In the genomic region with DNA sequence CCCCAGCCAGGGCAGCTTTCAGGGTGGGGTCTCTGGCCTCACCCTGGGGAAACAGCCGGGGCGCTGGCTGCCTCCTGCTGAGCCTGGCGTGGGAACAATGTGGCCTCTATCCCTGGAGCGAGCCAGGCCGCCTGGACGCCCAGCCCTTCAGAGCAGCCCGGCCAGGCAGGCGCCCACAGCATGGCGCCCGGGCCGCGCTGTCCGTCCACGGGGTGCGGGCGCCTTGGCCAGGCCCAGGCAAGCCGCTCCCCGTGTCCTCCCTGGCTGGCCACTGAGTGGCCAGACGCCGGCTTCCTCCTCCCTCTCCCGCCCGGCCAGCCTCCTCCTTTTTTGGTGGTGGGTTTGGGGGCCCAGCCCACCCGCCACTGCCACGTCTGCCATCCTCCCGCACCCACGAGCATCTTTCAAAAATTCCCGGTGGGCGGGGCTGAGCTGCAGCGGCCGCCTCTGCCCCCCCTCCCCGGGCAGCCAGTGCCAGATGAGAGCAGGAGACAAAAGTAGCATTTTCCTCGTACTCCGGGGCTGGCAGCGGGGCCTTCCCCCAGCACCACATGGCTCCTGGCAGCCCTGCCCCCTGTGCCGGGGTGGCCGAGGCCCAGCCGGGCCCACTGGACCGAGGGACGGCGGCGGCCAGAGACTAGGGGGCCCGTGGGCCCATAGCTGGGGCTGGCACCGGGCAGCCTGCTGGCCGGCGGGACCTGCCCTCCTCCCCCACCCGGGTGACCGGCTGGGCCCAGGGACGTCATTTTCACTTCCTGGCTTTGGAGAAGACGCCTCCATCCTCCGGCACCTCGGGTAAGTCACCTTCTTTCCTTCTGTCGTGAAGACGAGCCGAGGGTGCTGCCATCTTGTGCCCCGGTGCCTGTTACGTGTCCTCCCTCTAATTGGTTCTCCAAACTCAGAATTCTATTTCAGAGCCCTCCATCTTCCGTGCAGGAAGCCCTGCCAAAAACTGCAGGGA, we compare ENCODE assay signal across 10 cellular contexts.
DNase-seq lines count a peak whose midpoint lies in the region; ATAC-seq and TF ChIP-seq lines count a peak whose summit lies in the region.
"Had no signal": no experiment of that assay in that cellular context is flagged by ENCODE, and none has a peak within 500 bp of the region (broad histone marks: within the 10 kb centered on the region; RNA-seq: fewer than 3 reads in every experiment).

No MANE protein-coding gene starts in this region.

- no peak for ATAC-seq in GM21717 (IDR thresholded peaks at IDR 0.05; ENCODE audit: unreplicated experiment)

- H3K27ac ChIP-seq in angular gyrus (ENCODE audit: low read depth, low read length) (peak overlapping the region; percentile 95), tibial artery (peak overlapping the region; percentile 97 to 99), WERI-Rb-1 (no peak overlapping the region)
- H3K27ac ChIP-seq: KMS-11 had no signal

- no peaks in the 10 kb centered on the region for H3K27me3 ChIP-seq in tibial artery
- H3K27me3 ChIP-seq in WERI-Rb-1 (ENCODE audit: insufficient read depth, low read depth, severe bottlenecking): no peaks in the 10 kb centered on the region

- H3K4me3 ChIP-seq in tibial artery (peak overlapping the region; percentile 85 to 90), WERI-Rb-1 (ENCODE audit: low read depth, low read length) (no peak overlapping the region)

- peaks cover 10 to 88% (median 72%) of the 10 kb centered on the region in 4 donors for H3K4me1 ChIP-seq in tibial artery

- H3K36me3 ChIP-seq in tibial artery: no peaks in the 10 kb centered on the region
- H3K36me3 ChIP-seq in WERI-Rb-1: no peaks in the 10 kb centered on the region; the same call in none of the 2 replicates

- peak in 1 of 2 experiments; percentile 5 for TF ChIP-seq CTCF in tibial artery (IDR thresholded peaks at IDR 0.05)
- TF ChIP-seq CTCF in WERI-Rb-1 (IDR thresholded peaks at IDR 0.05; ENCODE audit: low read depth, low read length): no peak

- intact Hi-C loops in tibial artery (cut with DNase I; ENCODE audit: low total_unique reads): no loop called here

- no peaks in the 10 kb centered on the region for H3K9me3 ChIP-seq in tibial artery
- H3K9me3 ChIP-seq in WERI-Rb-1 (ENCODE audit: severe bottlenecking): no peaks in the 10 kb centered on the region

- peak; percentile 81 for DNase-seq in NCI-H1694 treated with DMSO at 0.1 percent for 48 hours (lab: John Stamatoyannopoulos, UW)
- no peak for DNase-seq in NCI-H1694 (lab: John Stamatoyannopoulos, UW)
- peak; percentile 85 for DNase-seq in inferior parietal cortex (ENCODE audit: extremely low spot score)
- DNase-seq in tibial artery: peak; percentile 87 to 97
- DNase-seq in WERI-Rb-1: no peak
- DNase-seq in activated CD4-positive, CD25-positive, alpha-beta regulatory T cell (lab: John Stamatoyannopoulos, UW): no peak
- DNase-seq: CD4-positive, CD25-positive, alpha-beta regulatory T cell had no signal

Comparison
In these comparisons a context has a peak if more than half of its experiments do, and no peak if none do; other contexts are left out.
1. DNase-seq: peak in NCI-H1694 treated with DMSO at 0.1 percent for 48 hours (single experiment), inferior parietal cortex (single experiment) and tibial artery (2 of 2); none in NCI-H1694 (single experiment), WERI-Rb-1 (single experiment) and activated CD4-positive, CD25-positive, alpha-beta regulatory T cell (0 of 4).